In genomic region chr10:124075116-124075955, GRCh38 we compare ENCODE assay signal across 12 cellular contexts. TPM values are rescaled to one million over a fixed set of nuclear protein-coding genes. Genes with fewer than 3 reads are reported as not detected.
DNase-seq lines count a peak whose midpoint lies in the region; ATAC-seq and TF ChIP-seq lines count a peak whose summit lies in the region.
"Had no signal": no experiment of that assay in that cellular context is flagged by ENCODE, and none has a peak within 500 bp of the region (broad histone marks: within the 10 kb centered on the region; RNA-seq: fewer than 3 reads in every experiment).

No MANE protein-coding gene starts in this region.

- no peaks in the 10 kb centered on the region for H3K9me3 ChIP-seq in T-helper 17 cell (ENCODE audit: control insufficient read depth, low read length, poor library complexity, severe bottlenecking)

- H3K27ac Mint-ChIP-seq in T-helper 17 cell = peak overlapping the region; percentile 29
- H3K27ac Mint-ChIP-seq: activated CD8-positive, alpha-beta T cell treated with anti-CD3 and anti-CD28 coated beads for 36 hours; naive thymus-derived CD8-positive, alpha-beta T cell had no signal

- no peaks in the 10 kb centered on the region for H3K36me3 Mint-ChIP-seq in T-helper 17 cell (ENCODE audit: low read depth)
- H3K36me3 Mint-ChIP-seq: naive thymus-derived CD8-positive, alpha-beta T cell had no signal

- no peak for TF ChIP-seq CTCF in GM20000 (IDR thresholded peaks at IDR 0.05; ENCODE audit: extremely low read depth, missing control alignments)

- H3K27ac ChIP-seq in layer of hippocampus (ENCODE audit: low read depth, low read length) = peak overlapping the region; percentile 44

- peaks cover 14% of the 10 kb centered on the region for H3K27me3 Mint-ChIP-seq in T-helper 17 cell
- H3K27me3 Mint-ChIP-seq: activated CD8-positive, alpha-beta T cell treated with anti-CD3 and anti-CD28 coated beads for 36 hours had no signal

- H3K4me3 Mint-ChIP-seq in T-helper 17 cell = peak overlapping the region; percentile 7
- H3K4me3 Mint-ChIP-seq: activated CD8-positive, alpha-beta T cell treated with anti-CD3 and anti-CD28 coated beads for 36 hours had no signal

- peaks cover 12% of the 10 kb centered on the region for H3K4me1 Mint-ChIP-seq in T-helper 17 cell

- H3K27me3 ChIP-seq in layer of hippocampus (ENCODE audit: control insufficient read depth, insufficient read depth, low read length) = no peaks in the 10 kb centered on the region

- DNase-seq in ELF-1 (ENCODE audit: low read depth, low spot score) (peak; percentile 48), T-helper 17 cell (no peak), pons (ENCODE audit: low spot score) (peak; percentile 56), NCI-H524 (lab: John Stamatoyannopoulos, UW) (no peak), GM20000 (ENCODE audit: low spot score) (no peak)
- DNase-seq: NCI-H2081 treated with DMSO at 0.1 percent for 48 hours; stimulated activated CD4-positive, alpha-beta T cell treated with anti-CD3 and anti-CD28 coated beads, Interleukin-15, amount 100 ng/mL, for 24 hours had no signal

- ATAC-seq in T-helper 17 cell (no peak), HG02840 (IDR thresholded peaks at IDR 0.05; ENCODE audit: low FRiP score, unreplicated experiment) (no peak), GM21576 (IDR thresholded peaks at IDR 0.05; ENCODE audit: unreplicated experiment) (no peak)
- ATAC-seq: naive thymus-derived CD8-positive, alpha-beta T cell had no signal

RNA-seq across cellular contexts. Expression of gene CHST15, which starts 18.1 kb away (rescaled TPM):
- 1 to 10 TPM in 1 of 2 donors, under 1 TPM in 1; 0.26 to 3.3 TPM for total RNA-seq in T-helper 17 cell

Comparison
In these comparisons a context has a peak if more than half of its experiments do, and no peak if none do; other contexts are left out.
1. DNase-seq: peak in ELF-1 (single experiment) and pons (single experiment); none in T-helper 17 cell (0 of 3), NCI-H524 (0 of 2) and GM20000 (single experiment).